In genomic region chr13:51270606-51271005, GRCh38 we compare ENCODE assay signal across 21 cellular contexts.
DNase-seq lines count a peak whose midpoint lies in the region; ATAC-seq and TF ChIP-seq lines count a peak whose summit lies in the region.
"Had no signal": no experiment of that assay in that cellular context is flagged by ENCODE, and none has a peak within 500 bp of the region (broad histone marks: within the 10 kb centered on the region; RNA-seq: fewer than 3 reads in every experiment).

No MANE protein-coding gene starts in this region.

- POLR2A ChIA-PET in HEK293T (lab: Yijun Ruan, JAX), result no interaction called here

- in situ Hi-C loops in KBM-7 (cut with MboI; ENCODE audit: low pct_unique_long_range_greater_than_20kb, low sequenced_read_pairs), result no loop called here

- ATAC-seq in GM21576 (IDR thresholded peaks at IDR 0.05; ENCODE audit: unreplicated experiment), result no peak

- H3K27ac ChIP-seq in angular gyrus (ENCODE audit: low read depth, low read length), result peak overlapping the region; percentile 89
- H3K27ac ChIP-seq: C4-2B, SJSA1 had no signal

- peak; percentile 29 for DNase-seq in COLO829 (ENCODE audit: low spot score)
- peak; percentile 62 for DNase-seq in foreskin melanocyte
- DNase-seq in pons (ENCODE audit: low spot score), result peak; percentile 63
- no peak for DNase-seq in HEK293T (ENCODE audit: extremely low spot score)
- no peak for DNase-seq in KBM-7
- no peak for DNase-seq in stimulated activated naive CD4-positive, alpha-beta T cell (lab: John Stamatoyannopoulos, UW)
- DNase-seq: AML-193, EL, GF-D8, H7, MV-4-11, NCI-H1694 treated with DMSO at 0.1 percent for 48 hours, NCI-H2081 treated with DMSO at 0.1 percent for 48 hours, NCI-H2171 treated with DMSO at 0.1 percent for 48 hours, NCI-H524 treated with DMSO at 0.1 percent for 48 hours, NCI-H82, SW 1271 had no signal

- CTCF ChIA-PET in HEK293T (lab: Yijun Ruan, JAX), result no interaction called here

TF ChIP-seq in HEK293T, 16 proteins besides CTCF, POLR2A, EP300 and RAD21:
- TF ChIP-seq NFRKB (IDR thresholded peaks at IDR 0.05) (no peak), FOXK2 (IDR thresholded peaks at IDR 0.05) (no peak), HDGF (IDR thresholded peaks at IDR 0.05; ENCODE audit: borderline replicate concordance) (no peak), L3MBTL2 (conservative IDR thresholded peaks at IDR 0.05) (no peak), LEF1 (IDR thresholded peaks at IDR 0.05; ENCODE audit: borderline replicate concordance) (no peak), TARDBP (IDR thresholded peaks at IDR 0.05) (no peak), FOXA1 (IDR thresholded peaks at IDR 0.05) (no peak), BHLHE40 (IDR thresholded peaks at IDR 0.05; ENCODE audit: borderline replicate concordance) (no peak), CTBP1 (IDR thresholded peaks at IDR 0.05; ENCODE audit: borderline replicate concordance) (no peak), ELF4 (IDR thresholded peaks at IDR 0.05) (no peak), PKNOX1 (IDR thresholded peaks at IDR 0.05) (no peak), SUZ12 (IDR thresholded peaks at IDR 0.05) (no peak), ARNT (IDR thresholded peaks at IDR 0.05) (no peak), FOXM1 (IDR thresholded peaks at IDR 0.05; ENCODE audit: borderline replicate concordance) (no peak), SP1 (IDR thresholded peaks at IDR 0.05) (no peak), ZNF384 (IDR thresholded peaks at IDR 0.05) (no peak)

Comparison
In these comparisons a context has a peak if more than half of its experiments do, and no peak if none do; other contexts are left out.
1. DNase-seq: peak in COLO829 (single experiment), foreskin melanocyte (single experiment) and pons (single experiment); none in HEK293T (single experiment), KBM-7 (single experiment) and stimulated activated naive CD4-positive, alpha-beta T cell (0 of 6).